ENCODE assay signal across 8 cellular contexts in genomic region chr2:26330114-26330581, GRCh38. TPM values are rescaled to one million over a fixed set of nuclear protein-coding genes. Genes with fewer than 3 reads are reported as not detected.
DNase-seq lines count a peak whose midpoint lies in the region; ATAC-seq and FAIRE-seq lines count a peak whose summit lies in the region.

No MANE protein-coding gene starts in this region.

- CTCF ChIA-PET in activated CD4-positive, alpha-beta memory T cell treated with anti-CD3 and anti-CD28 coated beads for 36 hours (lab: Charles Lee), result interaction anchor here (0.5 to 2.1 kb wide), 12 partner anchors 12 to 731 kb away, joined by 3 to 15 read pairs (median 4); partner anchors contain the start of genes HADHA and HADHB

- DNase-seq in HT-29 (ENCODE audit: low spot score) (peak; percentile 88), NK-92 (lab: John Stamatoyannopoulos, UW; ENCODE audit: unreplicated experiment) (peak; percentile 8), dermis microvascular lymphatic vessel endothelial cell (ENCODE audit: low read depth in 2 of 2) (peak; percentile 56 to 77), lung microvascular endothelial cell (ENCODE audit: low read depth in 2 of 2) (peak; percentile 76 to 85)
- DNase-seq in activated CD4-positive, alpha-beta memory T cell treated with anti-CD3 and anti-CD28 coated beads for 36 hours, result peak; percentile 92
- peak; percentile 70 for DNase-seq in stimulated activated CD8-positive, alpha-beta memory T cell treated with anti-CD3 and anti-CD28 coated beads, Interleukin-15, amount 100 ng/mL, for 1 hour (ENCODE audit: low read depth)

- peak overlapping the region; percentile 10 for H3K4me3 Mint-ChIP-seq in activated CD4-positive, alpha-beta memory T cell treated with anti-CD3 and anti-CD28 coated beads for 36 hours

- POLR2A ChIA-PET in activated CD4-positive, alpha-beta memory T cell treated with anti-CD3 and anti-CD28 coated beads for 36 hours (lab: Charles Lee), result interaction anchor here (1.6 kb wide), 1 partner anchor 85 kb away, joined by 3 read pairs; the partner anchor contains the start of genes HADHA and HADHB

- no peak overlapping the region for H3K27ac Mint-ChIP-seq in activated CD4-positive, alpha-beta memory T cell treated with anti-CD3 and anti-CD28 coated beads for 36 hours

- peak; percentile 75 for ATAC-seq in GM18511 (IDR thresholded peaks at IDR 0.05; ENCODE audit: unreplicated experiment)

- peak; percentile 70 for FAIRE-seq in A204.1 (lab: Jason Lieb, UNC)

- H3K27me3 Mint-ChIP-seq in activated CD4-positive, alpha-beta memory T cell treated with anti-CD3 and anti-CD28 coated beads for 36 hours, result no peaks in the 10 kb centered on the region

- H3K9me3 Mint-ChIP-seq in activated CD4-positive, alpha-beta memory T cell treated with anti-CD3 and anti-CD28 coated beads for 36 hours, result no peaks in the 10 kb centered on the region

- intact Hi-C loops in activated CD4-positive, alpha-beta memory T cell treated with anti-CD3 and anti-CD28 coated beads for 36 hours (cut with micrococcal nuclease), result loop anchor here (2.0 to 10.0 kb wide), 5 partner anchors 85 to 379 kb away; partner anchors contain the start of genes HADHA and HADHB

- no peaks in the 10 kb centered on the region for H3K36me3 Mint-ChIP-seq in activated CD4-positive, alpha-beta memory T cell treated with anti-CD3 and anti-CD28 coated beads for 36 hours

- peaks cover 12% of the 10 kb centered on the region for H3K4me1 Mint-ChIP-seq in activated CD4-positive, alpha-beta memory T cell treated with anti-CD3 and anti-CD28 coated beads for 36 hours (ENCODE audit: low read depth)

RNA-seq across cellular contexts. Expression of gene SELENOI, which starts 15.8 kb away (rescaled TPM):
- 23.6 and 32.9 TPM in 2 replicates for total RNA-seq in HT-29 (2014; rRNA removed; shearing (Covaris generic))
- 10 to 100 TPM; 31.9 to 34.2 TPM for total RNA-seq in activated CD4-positive, alpha-beta memory T cell treated with anti-CD3 and anti-CD28 coated beads for 36 hours
- total RNA-seq in dermis microvascular lymphatic vessel endothelial cell, result 10.0 and 16.3 TPM in 2 replicates
- 8.3 and 9.3 TPM in 2 replicates for total RNA-seq in lung microvascular endothelial cell

RNA-seq across cellular contexts. Expression of gene ADGRF3, which starts 16.4 kb away (rescaled TPM):
- total RNA-seq in HT-29 (2014; rRNA removed; shearing (Covaris generic)), result 0.16 and 0.28 TPM in 2 replicates
- 1 to 10 TPM; 1.4 to 3.7 TPM for total RNA-seq in activated CD4-positive, alpha-beta memory T cell treated with anti-CD3 and anti-CD28 coated beads for 36 hours
- total RNA-seq in dermis microvascular lymphatic vessel endothelial cell (under 0.01 and 0.13 TPM in 2 replicates), lung microvascular endothelial cell (under 0.01 TPM in 2 replicates)

Comparison
In these comparisons a context has a peak if more than half of its experiments do, and no peak if none do; other contexts are left out.
1. Peak in every context shown above with its lines: DNase-seq and ATAC-seq.
2. DNase-seq: peak in every context shown above with its lines; median percentile 92 in activated CD4-positive, alpha-beta memory T cell treated with anti-CD3 and anti-CD28 coated beads for 36 hours; 88 in HT-29; 80 in lung microvascular endothelial cell; 70 in stimulated activated CD8-positive, alpha-beta memory T cell treated with anti-CD3 and anti-CD28 coated beads, Interleukin-15, amount 100 ng/mL, for 1 hour; 66 in dermis microvascular lymphatic vessel endothelial cell; 8 in NK-92.